In genomic region chr11:15737326-15737725, GRCh38 we compare ENCODE assay signal across 20 cellular contexts.
"Had no signal": no experiment of that assay in that cellular context is flagged by ENCODE, and none has a peak within 500 bp of the region (broad histone marks: within the 10 kb centered on the region; RNA-seq: fewer than 3 reads in every experiment).

No MANE protein-coding gene starts in this region.

- H3K27ac ChIP-seq: ascending aorta, brain microvascular endothelial cell, colonic mucosa, dorsolateral prefrontal cortex, prostate gland, right atrium auricular region, upper lobe of right lung, VCaP had no signal

- H3K9me3 ChIP-seq: ascending aorta, colonic mucosa, prostate gland, right atrium auricular region, upper lobe of right lung had no signal

- FAIRE-seq: keratinocyte had no signal

- H3K4me1 ChIP-seq: ascending aorta, colonic mucosa, prostate gland, right atrium auricular region, upper lobe of right lung had no signal

- H3K36me3 ChIP-seq: ascending aorta, brain microvascular endothelial cell, colonic mucosa, prostate gland, right atrium auricular region, upper lobe of right lung had no signal

- H3K27me3 ChIP-seq: ascending aorta, brain microvascular endothelial cell, colonic mucosa, right atrium auricular region, upper lobe of right lung had no signal

- H3K4me3 ChIP-seq: ascending aorta, colonic mucosa, dorsolateral prefrontal cortex, lung, prostate gland, right atrium auricular region, upper lobe of right lung had no signal

- ATAC-seq: activated naive CD4-positive, alpha-beta T cell treated with anti-CD3 and anti-CD28 coated beads, Interleukin-2, amount 50 U/mL, for 72 hours; effector memory CD8-positive, alpha-beta T cell; left lobe of liver; natural killer cell; T-cell; upper lobe of right lung had no signal

- DNase-seq: activated CD4-positive, CD25-positive, alpha-beta regulatory T cell treated with anti-CD3 and anti-CD28 coated beads, Interleukin-2, amount 50 U/mL, for 72 hours; activated T-cell treated with anti-CD3 and anti-CD28 coated beads, Interleukin-2, amount 50 U/mL, for 1 hour; brain microvascular endothelial cell; colonic mucosa; dorsolateral prefrontal cortex; effector memory CD8-positive, alpha-beta T cell; foreskin fibroblast; natural killer cell; stimulated activated CD4-positive, alpha-beta T cell treated with anti-CD3 and anti-CD28 coated beads, Interleukin-4, amount 100 ng/mL, for 24 hours; stimulated activated naive CD4-positive, alpha-beta T cell treated with Interleukin-2 at 50 U/mL for 16 hours; T-cell; upper lobe of right lung had no signal
